8 cellular contexts compared by ENCODE assay signal in the genomic region with DNA sequence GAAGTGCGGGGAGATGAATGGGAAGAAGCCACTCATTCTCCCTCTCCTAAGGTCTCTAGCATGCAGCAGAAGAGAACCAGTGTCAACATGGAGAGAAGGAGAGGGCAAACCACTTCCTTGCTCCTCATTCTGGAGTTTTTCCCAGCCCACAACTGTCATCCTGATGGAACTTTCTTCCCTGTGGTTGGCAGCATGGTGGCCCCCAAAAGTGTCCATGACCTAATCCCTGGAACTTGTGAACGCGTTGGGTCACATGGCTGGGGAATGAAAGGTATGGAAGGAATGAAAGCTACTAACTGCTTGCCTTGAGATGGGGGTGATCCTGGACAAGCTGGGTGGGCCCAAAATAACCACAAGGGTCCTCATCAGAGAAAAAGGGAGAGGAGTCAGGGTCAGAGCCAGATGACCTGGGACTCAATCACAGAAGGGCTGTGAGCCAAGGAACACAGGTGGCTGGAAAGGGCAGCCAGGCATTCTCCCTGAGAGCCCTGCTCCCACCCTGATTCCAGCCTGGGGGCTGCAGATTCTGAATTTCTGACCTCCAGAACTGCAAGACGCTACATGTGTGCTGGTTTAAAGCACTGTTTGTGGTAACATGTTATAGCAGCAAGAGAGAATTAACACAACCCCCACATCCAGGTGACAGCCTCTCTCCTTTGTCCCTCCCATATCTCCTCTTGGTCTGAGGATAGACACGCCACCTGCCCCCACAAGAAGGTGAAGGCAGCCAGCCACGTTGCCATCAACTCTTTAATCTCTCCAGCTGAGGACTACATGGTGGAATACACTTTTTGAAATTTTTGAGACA.
DNase-seq lines count a peak whose midpoint lies in the region; ATAC-seq and TF ChIP-seq lines count a peak whose summit lies in the region.

No MANE protein-coding gene starts in this region.

- no peak for TF ChIP-seq EP300 in transverse colon (IDR thresholded peaks at IDR 0.05; ENCODE audit: low read depth)

- H3K27me3 Mint-ChIP-seq in activated CD4-positive, alpha-beta T cell treated with anti-CD3 and anti-CD28 coated beads, Interleukin-2, amount 10 ng/mL, durations not matched to agents 7 days and 5 days, result no peaks in the 10 kb centered on the region

- WGBS in adrenal gland, 4 donors, result 49 to 55% (median 53%) methylated on average over 6 of the region's 6 CpGs
- 58 to 70% methylated on average over 3 to 6 of the region's 6 CpGs for WGBS in transverse colon (ENCODE audit: low coverage in 1 of 2), 2 donors

- ATAC-seq in left lobe of liver, result peak; percentile 50
- no peak for ATAC-seq in GM21447 (IDR thresholded peaks at IDR 0.05; ENCODE audit: unreplicated experiment)

- no peak for DNase-seq in activated CD4-positive, alpha-beta T cell treated with anti-CD3 and anti-CD28 coated beads, Interleukin-2, amount 10 ng/mL, durations not matched to agents 7 days and 5 days
- DNase-seq in activated CD4-positive, alpha-beta T cell treated with anti-CD3 and anti-CD28 coated beads, Interleukin-2, amount 50 U/mL, for 1 hour, result no peak
- peak in 4 of 7 donors; percentile 28 to 46 (median 33) for DNase-seq in adrenal gland
- no peak for DNase-seq in left lobe of liver (ENCODE audit: low spot score)
- peak; percentile 5 for DNase-seq in transverse colon
- no peak for DNase-seq in activated CD4-positive, CD25-positive, alpha-beta regulatory T cell treated with anti-CD3 and anti-CD28 coated beads, Interleukin-2, amount 50 U/mL, for 72 hours
- DNase-seq in NCI-H526 (lab: John Stamatoyannopoulos, UW), result no peak

- peak overlapping the region; percentile 93 for H3K27ac Mint-ChIP-seq in activated CD4-positive, alpha-beta T cell treated with anti-CD3 and anti-CD28 coated beads, Interleukin-2, amount 10 ng/mL, durations not matched to agents 7 days and 5 days

- peak overlapping the region in 1 of 4 donors; percentile 14 for H3K4me3 ChIP-seq in adrenal gland
- peak overlapping the region in 1 of 4 donors; percentile 25 for H3K4me3 ChIP-seq in transverse colon

- peaks cover 45% of the 10 kb centered on the region for H3K4me1 Mint-ChIP-seq in activated CD4-positive, alpha-beta T cell treated with anti-CD3 and anti-CD28 coated beads, Interleukin-2, amount 10 ng/mL, durations not matched to agents 7 days and 5 days

- POLR2A ChIA-PET in activated CD4-positive, alpha-beta T cell treated with anti-CD3 and anti-CD28 coated beads, Interleukin-2, amount 10 ng/mL, durations not matched to agents 7 days and 5 days (lab: Charles Lee), result interaction anchor here (0.6 kb wide), 1 partner anchor 96 kb away, joined by 3 read pairs; a partner anchor contains a TSS

- H3K9me3 Mint-ChIP-seq in activated CD4-positive, alpha-beta T cell treated with anti-CD3 and anti-CD28 coated beads, Interleukin-2, amount 10 ng/mL, durations not matched to agents 7 days and 5 days, result no peaks in the 10 kb centered on the region

- peak overlapping the region; percentile 57 for H3K4me3 Mint-ChIP-seq in activated CD4-positive, alpha-beta T cell treated with anti-CD3 and anti-CD28 coated beads, Interleukin-2, amount 10 ng/mL, durations not matched to agents 7 days and 5 days

- H3K36me3 ChIP-seq in adrenal gland (replicated peaks in 1 of 2) (no peaks in the 10 kb centered on the region), transverse colon (peaks cover 0 to 7% (median 0%) of the 10 kb centered on the region in 4 donors)

- in situ Hi-C loops in transverse colon (cut with MboI; ENCODE audit: low pct_ligation_motif_present in 1 of 4, low pct_unique_long_range_greater_than_20kb in 1 of 4, low sequenced_read_pairs in 3 of 4), result no loop called here

- peaks cover 6% of the 10 kb centered on the region for H3K36me3 Mint-ChIP-seq in activated CD4-positive, alpha-beta T cell treated with anti-CD3 and anti-CD28 coated beads, Interleukin-2, amount 10 ng/mL, durations not matched to agents 7 days and 5 days (ENCODE audit: low read depth)

- H3K27me3 ChIP-seq in adrenal gland (no peaks in the 10 kb centered on the region), transverse colon (no peaks in the 10 kb centered on the region)

- H3K4me1 ChIP-seq in adrenal gland (replicated peaks in 1 of 2) (peaks cover 30 to 33% of the 10 kb centered on the region in 2 donors), transverse colon (peaks cover 22 to 43% (median 29%) of the 10 kb centered on the region in 4 donors)

- H3K9me3 ChIP-seq in adrenal gland (replicated peaks in 1 of 3), result no peaks in the 10 kb centered on the region
- no peaks in the 10 kb centered on the region for H3K9me3 ChIP-seq in transverse colon

- CTCF ChIA-PET in activated CD4-positive, alpha-beta T cell treated with anti-CD3 and anti-CD28 coated beads, Interleukin-2, amount 10 ng/mL, durations not matched to agents 7 days and 5 days (lab: Charles Lee), result interaction anchor here (0.9 to 1.6 kb wide), 4 partner anchors 12 to 90 kb away, joined by 3 to 8 read pairs (median 6); no protein-coding TSS in a partner anchor

- TF ChIP-seq CTCF in adrenal gland (IDR thresholded peaks at IDR 0.05) (no peak), transverse colon (IDR thresholded peaks at IDR 0.05) (no peak)

- intact Hi-C loops in adrenal gland (cut with DNase I), result no loop called here
- intact Hi-C loops in transverse colon (cut with DNase I; ENCODE audit: low total_unique reads), result no loop called here

- H3K27ac ChIP-seq in adrenal gland (peak overlapping the region; percentile 77 to 98 (median 87)), transverse colon (peak overlapping the region; percentile 86 to 87 (median 87))

- no peak for TF ChIP-seq POLR2A in adrenal gland (IDR thresholded peaks at IDR 0.05)
- no peak for TF ChIP-seq POLR2A in transverse colon (IDR thresholded peaks at IDR 0.05)

Comparison
In these comparisons a context has a peak if more than half of its experiments do, and no peak if none do; other contexts are left out.
1. DNase-seq: peak in adrenal gland (4 of 7) and transverse colon (single experiment); none in activated CD4-positive, alpha-beta T cell treated with anti-CD3 and anti-CD28 coated beads, Interleukin-2, amount 10 ng/mL, durations not matched to agents 7 days and 5 days (single experiment), activated CD4-positive, alpha-beta T cell treated with anti-CD3 and anti-CD28 coated beads, Interleukin-2, amount 50 U/mL, for 1 hour (single experiment), left lobe of liver (single experiment), activated CD4-positive, CD25-positive, alpha-beta regulatory T cell treated with anti-CD3 and anti-CD28 coated beads, Interleukin-2, amount 50 U/mL, for 72 hours (single experiment) and NCI-H526 (0 of 2).